10 cellular contexts compared by ENCODE assay signal in the genomic region with DNA sequence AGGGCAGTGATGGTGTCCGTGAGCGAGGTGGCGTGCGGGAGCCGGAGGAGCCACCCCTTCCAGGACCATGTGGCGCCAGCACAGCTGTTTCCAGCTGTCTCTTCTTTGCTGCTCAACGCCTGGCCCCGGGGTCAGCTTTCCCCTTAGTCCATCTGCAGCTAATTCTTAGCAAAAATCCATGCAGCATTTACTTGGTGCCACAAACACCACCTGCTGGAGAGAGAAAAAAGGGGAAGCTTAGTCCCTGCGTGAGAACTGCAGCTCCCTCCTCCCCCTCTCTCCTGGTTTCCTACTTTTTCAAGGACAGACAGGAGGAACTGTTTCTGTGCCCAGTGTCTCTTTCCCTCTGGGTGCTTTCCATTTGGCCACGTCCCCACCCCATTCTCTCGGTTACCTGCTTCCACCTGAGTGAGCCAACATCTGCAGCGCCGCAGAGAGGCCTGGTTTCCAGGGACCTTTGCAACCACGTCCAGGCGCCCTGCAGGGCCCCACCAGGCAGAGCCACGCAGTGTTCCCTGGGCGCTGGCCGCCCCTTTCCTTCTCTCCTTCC. TPM values are rescaled to one million over a fixed set of nuclear protein-coding genes. Genes with fewer than 3 reads are reported as not detected.
DNase-seq lines count a peak whose midpoint lies in the region; TF ChIP-seq lines count a peak whose summit lies in the region.
"Had no signal": no experiment of that assay in that cellular context is flagged by ENCODE, and none has a peak within 500 bp of the region (broad histone marks: within the 10 kb centered on the region; RNA-seq: fewer than 3 reads in every experiment).

No MANE protein-coding gene starts in this region.

- H3K9me3 Mint-ChIP-seq in T-helper 2 cell treated with Interferon-gamma antibody and Interleukin-4, amounts not matched to agents 5 μg/mL and 100 μg/mL, for 36 hours, result no peaks in the 10 kb centered on the region
- no peaks in the 10 kb centered on the region for H3K9me3 Mint-ChIP-seq in activated naive CD4-positive, alpha-beta T cell treated with anti-CD3 and anti-CD28 coated beads for 36 hours

- H3K4me1 Mint-ChIP-seq in T-helper 2 cell treated with Interferon-gamma antibody and Interleukin-4, amounts not matched to agents 5 μg/mL and 100 μg/mL, for 36 hours (ENCODE audit: low read depth), result no peaks in the 10 kb centered on the region
- no peaks in the 10 kb centered on the region for H3K4me1 Mint-ChIP-seq in activated naive CD4-positive, alpha-beta T cell treated with anti-CD3 and anti-CD28 coated beads for 36 hours (ENCODE audit: low read depth)

- no peaks in the 10 kb centered on the region for H3K27me3 Mint-ChIP-seq in T-helper 2 cell treated with Interferon-gamma antibody and Interleukin-4, amounts not matched to agents 5 μg/mL and 100 μg/mL, for 36 hours (ENCODE audit: low read depth)
- H3K27me3 Mint-ChIP-seq in activated naive CD4-positive, alpha-beta T cell treated with anti-CD3 and anti-CD28 coated beads for 36 hours (ENCODE audit: low read depth), result peaks cover 2% of the 10 kb centered on the region

- H3K27me3 ChIP-seq in dorsolateral prefrontal cortex, result peaks cover 0 to 5% (median 0%) of the 10 kb centered on the region in 45 donors
- H3K27me3 ChIP-seq in ovary, result no peaks in the 10 kb centered on the region
- H3K27me3 ChIP-seq in spleen (replicated peaks in 1 of 7), result peaks cover 0 to 87% (median 6%) of the 10 kb centered on the region in 7 donors

- no peak for TF ChIP-seq EP300 in ovary (IDR thresholded peaks at IDR 0.05)

- no peaks in the 10 kb centered on the region for H3K36me3 ChIP-seq in ovary
- H3K36me3 ChIP-seq in spleen, result no peaks in the 10 kb centered on the region

- WGBS in ovary, 3 donors, result 7 to 24% (median 10%) methylated on average over 17 to 18 of the region's 18 CpGs
- 26 to 36% (median 32%) methylated on average over 14 to 18 of the region's 18 CpGs for WGBS in spleen, 5 donors

- no peaks in the 10 kb centered on the region for H3K4me1 ChIP-seq in ovary (ENCODE audit: insufficient read depth)
- H3K4me1 ChIP-seq in spleen, result peaks cover 0 to 11% (median 0%) of the 10 kb centered on the region in 6 donors

- peak; percentile 52 for DNase-seq in H4 (ENCODE audit: low spot score)
- peak; percentile 70 for DNase-seq in NCI-H2171 treated with DMSO at 0.1 percent for 48 hours (lab: John Stamatoyannopoulos, UW)
- DNase-seq in dorsolateral prefrontal cortex, result no peak
- DNase-seq in ovary, result peak in 3 of 5 donors; percentile 30 to 61 (median 54)
- DNase-seq in spleen, result no peak
- DNase-seq in T-helper 2 cell treated with Interferon-gamma antibody and Interleukin-4, amounts not matched to agents 5 μg/mL and 100 μg/mL, for 36 hours (ENCODE audit: low spot score), result no peak
- DNase-seq in activated naive CD4-positive, alpha-beta T cell treated with anti-CD3 and anti-CD28 coated beads for 36 hours, result no peak
- no peak for DNase-seq in NCI-H345 treated with DMSO at 0.1 percent for 48 hours (lab: John Stamatoyannopoulos, UW; ENCODE audit: unreplicated experiment)

- no peak overlapping the region for H3K4me3 Mint-ChIP-seq in T-helper 2 cell treated with Interferon-gamma antibody and Interleukin-4, amounts not matched to agents 5 μg/mL and 100 μg/mL, for 36 hours
- H3K4me3 Mint-ChIP-seq in activated naive CD4-positive, alpha-beta T cell treated with anti-CD3 and anti-CD28 coated beads for 36 hours, result no peak overlapping the region

- TF ChIP-seq POLR2A in ovary (IDR thresholded peaks at IDR 0.05) (no peak), spleen (IDR thresholded peaks at IDR 0.05) (no peak)

- intact Hi-C loops in dorsolateral prefrontal cortex (cut with DNase I) (no loop called here), ovary (cut with DNase I) (no loop called here), spleen (cut with DNase I; ENCODE audit: low total_unique reads) (no loop called here)
- intact Hi-C loops in activated naive CD4-positive, alpha-beta T cell treated with anti-CD3 and anti-CD28 coated beads for 36 hours (cut with micrococcal nuclease), result no loop called here

- H3K27ac ChIP-seq in dorsolateral prefrontal cortex (no peak overlapping the region), ovary (no peak overlapping the region), spleen (no peak overlapping the region)

- H3K4me3 ChIP-seq in dorsolateral prefrontal cortex (no peak overlapping the region), ovary (no peak overlapping the region), spleen (no peak overlapping the region)

- CTCF ChIA-PET in activated naive CD4-positive, alpha-beta T cell treated with anti-CD3 and anti-CD28 coated beads for 36 hours (lab: Charles Lee), result no interaction called here

- TF ChIP-seq CTCF in dorsolateral prefrontal cortex (IDR thresholded peaks at IDR 0.05 in 54 of 56, conservative IDR thresholded peaks at IDR 0.05 in 2 of 56; ENCODE audit: low read depth in 1 of 56, partially characterized antibody in 56 of 56) (peak in 34 of 56 donors; percentile 11 to 47 (median 30)), ovary (IDR thresholded peaks at IDR 0.05) (no peak), spleen (IDR thresholded peaks at IDR 0.05 in 8 of 11, conservative IDR thresholded peaks at IDR 0.05 in 3 of 11) (peak in 2 of 11 experiments; percentile 24 to 29)

- no peaks in the 10 kb centered on the region for H3K36me3 Mint-ChIP-seq in T-helper 2 cell treated with Interferon-gamma antibody and Interleukin-4, amounts not matched to agents 5 μg/mL and 100 μg/mL, for 36 hours (ENCODE audit: low read depth)
- no peaks in the 10 kb centered on the region for H3K36me3 Mint-ChIP-seq in activated naive CD4-positive, alpha-beta T cell treated with anti-CD3 and anti-CD28 coated beads for 36 hours (ENCODE audit: low read depth)

- H3K9me3 ChIP-seq in ovary (no peaks in the 10 kb centered on the region), spleen (no peaks in the 10 kb centered on the region)

- no peak overlapping the region for H3K27ac Mint-ChIP-seq in T-helper 2 cell treated with Interferon-gamma antibody and Interleukin-4, amounts not matched to agents 5 μg/mL and 100 μg/mL, for 36 hours
- no peak overlapping the region for H3K27ac Mint-ChIP-seq in activated naive CD4-positive, alpha-beta T cell treated with anti-CD3 and anti-CD28 coated beads for 36 hours

RNA-seq across cellular contexts. Expression of gene SLC6A19, which starts 3.4 kb away (rescaled TPM):
- not detected in 2 replicates for total RNA-seq in H4 (2014; rRNA removed; shearing (Covaris generic))
- total RNA-seq in dorsolateral prefrontal cortex, result under 1 TPM in 1 of 120 experiments, not detected in 119; 0.07 TPM
- 1 to 10 TPM in 1 of 7 donors, under 1 TPM in 1, not detected in 5; 0.08 to 1.5 TPM for total RNA-seq in ovary
- polyA plus RNA-seq in ovary, result not detected
- total RNA-seq in spleen, result under 1 TPM in 1 of 7 donors, not detected in 6; 0.50 TPM
- under 1 TPM in 1 of 3 donors, not detected in 2; under 0.01 TPM for polyA plus RNA-seq in spleen
- not detected for total RNA-seq in activated naive CD4-positive, alpha-beta T cell treated with anti-CD3 and anti-CD28 coated beads for 36 hours
- total RNA-seq: frontal cortex; T-helper 2 cell treated with Interferon-gamma antibody and Interleukin-4, amounts not matched to agents 100 ng/mL and 5 ng/mL, for 36 hours had no signal

RNA-seq across cellular contexts. Expression of gene SLC6A18, which starts 20.4 kb away (rescaled TPM):
- total RNA-seq in H4 (2014; rRNA removed; shearing (Covaris generic)), result not detected in 2 replicates
- total RNA-seq in dorsolateral prefrontal cortex (not detected), ovary (not detected), spleen (not detected)
- polyA plus RNA-seq in ovary (not detected), spleen (not detected)
- total RNA-seq in activated naive CD4-positive, alpha-beta T cell treated with anti-CD3 and anti-CD28 coated beads for 36 hours, result not detected
- total RNA-seq: frontal cortex; T-helper 2 cell treated with Interferon-gamma antibody and Interleukin-4, amounts not matched to agents 100 ng/mL and 5 ng/mL, for 36 hours had no signal

Comparison
In these comparisons a context has a peak if more than half of its experiments do, and no peak if none do; other contexts are left out.
1. DNase-seq: peak in H4 (single experiment), NCI-H2171 treated with DMSO at 0.1 percent for 48 hours (single experiment) and ovary (3 of 5); none in dorsolateral prefrontal cortex (0 of 10), spleen (single experiment), T-helper 2 cell treated with Interferon-gamma antibody and Interleukin-4, amounts not matched to agents 5 μg/mL and 100 μg/mL, for 36 hours (single experiment), activated naive CD4-positive, alpha-beta T cell treated with anti-CD3 and anti-CD28 coated beads for 36 hours (single experiment) and NCI-H345 treated with DMSO at 0.1 percent for 48 hours (single experiment).
2. CTCF ChIP-seq: peak in dorsolateral prefrontal cortex (34 of 56); none in ovary (0 of 3).